8 cellular contexts compared by ENCODE assay signal in genomic region chr12:48852734-48853168, GRCh38. TPM values are rescaled to one million over a fixed set of nuclear protein-coding genes. Genes with fewer than 3 reads are reported as not detected.
DNase-seq lines count a peak whose midpoint lies in the region; ATAC-seq lines count a peak whose summit lies in the region.

No MANE protein-coding gene starts in this region.

- peak overlapping the region; percentile 98 for H3K4me3 Mint-ChIP-seq in activated CD8-positive, alpha-beta T cell treated with anti-CD3 and anti-CD28 coated beads, Interleukin-2, amount 10 ng/mL, durations not matched to agents 7 days and 5 days

- ATAC-seq in Right ventricle myocardium superior (ENCODE audit: poor library complexity) (peak; percentile 10), left ventricle myocardium superior (no peak), GM21367 (IDR thresholded peaks at IDR 0.05; ENCODE audit: unreplicated experiment) (no peak)
- no peak for ATAC-seq in activated CD8-positive, alpha-beta T cell treated with anti-CD3 and anti-CD28 coated beads, Interleukin-2, amount 10 ng/mL, durations not matched to agents 7 days and 5 days

- H3K4me3 ChIP-seq in iPS-20b (ENCODE audit: low read length): peak overlapping the region; percentile 77

- H3K27ac ChIP-seq in iPS-20b (ENCODE audit: low read length) (no peak overlapping the region), temporal lobe (ENCODE audit: low read depth, low read length) (peak overlapping the region; percentile 41)

- no peaks in the 10 kb centered on the region for H3K27me3 ChIP-seq in iPS-20b (ENCODE audit: insufficient read depth, low read length)

- H3K9ac ChIP-seq in iPS-20b (ENCODE audit: low read depth, low read length): peak overlapping the region; percentile 75; the same call in 1 of the 2 replicates

- H3K36me3 ChIP-seq in iPS-20b (ENCODE audit: insufficient read depth, low read depth, low read length): peaks cover 7% of the 10 kb centered on the region

- POLR2A ChIA-PET in activated CD8-positive, alpha-beta T cell treated with anti-CD3 and anti-CD28 coated beads, Interleukin-2, amount 10 ng/mL, durations not matched to agents 7 days and 5 days (lab: Charles Lee): interaction anchor here (0.8 to 3.3 kb wide), 22 partner anchors 13 to 279 kb away, joined by 3 to 43 read pairs (median 5); partner anchors contain the start of genes ARF3, FKBP11, PRKAG1 and RND1

- peaks cover 9% of the 10 kb centered on the region; the same call in 1 of the 2 replicates for H3K4me1 ChIP-seq in iPS-20b (ENCODE audit: insufficient read depth, low read length)

- intact Hi-C loops in Right ventricle myocardium superior (cut with DNase I): loop anchor here (2.0 to 10.0 kb wide), 3 partner anchors 38 to 145 kb away; partner anchors contain the start of gene DDN
- intact Hi-C loops in left ventricle myocardium superior (cut with micrococcal nuclease): loop anchor here (2.0 kb wide), 1 partner anchor 38 kb away; no protein-coding TSS in a partner anchor

- CTCF ChIA-PET in activated CD8-positive, alpha-beta T cell treated with anti-CD3 and anti-CD28 coated beads, Interleukin-2, amount 10 ng/mL, durations not matched to agents 7 days and 5 days (lab: Charles Lee): interaction anchor here (0.6 to 10.5 kb wide), 56 partner anchors 12 to 335 kb away, joined by 3 to 260 read pairs (median 5); partner anchors contain the start of genes ARF3, CACNB3, DDN and FKBP11

- H3K27ac Mint-ChIP-seq in activated CD8-positive, alpha-beta T cell treated with anti-CD3 and anti-CD28 coated beads, Interleukin-2, amount 10 ng/mL, durations not matched to agents 7 days and 5 days: peak overlapping the region; percentile 98

- H3K27me3 Mint-ChIP-seq in activated CD8-positive, alpha-beta T cell treated with anti-CD3 and anti-CD28 coated beads, Interleukin-2, amount 10 ng/mL, durations not matched to agents 7 days and 5 days (ENCODE audit: low read depth): no peaks in the 10 kb centered on the region

- DNase-seq in Right ventricle myocardium superior (no peak), left ventricle myocardium superior (no peak), NCI-H1417 treated with DMSO at 0.1 percent for 48 hours (lab: John Stamatoyannopoulos, UW) (no peak), GM19240 (ENCODE audit: insufficient read length, low spot score) (no peak)
- DNase-seq in activated CD8-positive, alpha-beta T cell treated with anti-CD3 and anti-CD28 coated beads, Interleukin-2, amount 10 ng/mL, durations not matched to agents 7 days and 5 days: no peak

- H3K4me1 Mint-ChIP-seq in activated CD8-positive, alpha-beta T cell treated with anti-CD3 and anti-CD28 coated beads, Interleukin-2, amount 10 ng/mL, durations not matched to agents 7 days and 5 days (ENCODE audit: low read depth): peaks cover 31% of the 10 kb centered on the region

- peaks cover 24% of the 10 kb centered on the region for H3K36me3 Mint-ChIP-seq in activated CD8-positive, alpha-beta T cell treated with anti-CD3 and anti-CD28 coated beads, Interleukin-2, amount 10 ng/mL, durations not matched to agents 7 days and 5 days (ENCODE audit: low read depth)

- H3K9me3 ChIP-seq in iPS-20b (ENCODE audit: insufficient read depth, low read depth, low read length): no peaks in the 10 kb centered on the region

- no peaks in the 10 kb centered on the region for H3K9me3 Mint-ChIP-seq in activated CD8-positive, alpha-beta T cell treated with anti-CD3 and anti-CD28 coated beads, Interleukin-2, amount 10 ng/mL, durations not matched to agents 7 days and 5 days (ENCODE audit: insufficient read depth)

RNA-seq across cellular contexts. Expression of gene DDX23, which starts 0.8 kb away (rescaled TPM):
- total RNA-seq in Right ventricle myocardium superior (32.4 TPM), left ventricle myocardium superior (36.4 TPM), temporal lobe (53.1 TPM)
- 100 to 1,000 TPM; 127 to 154 TPM for total RNA-seq in activated CD8-positive, alpha-beta T cell treated with anti-CD3 and anti-CD28 coated beads, Interleukin-2, amount 10 ng/mL, durations not matched to agents 7 days and 5 days

RNA-seq across cellular contexts. Expression of gene RND1, which starts 12.9 kb away (rescaled TPM):
- total RNA-seq in Right ventricle myocardium superior (0.11 TPM), left ventricle myocardium superior (0.27 TPM), temporal lobe (27.5 TPM)
- 1 to 10 TPM; 1.4 to 2.5 TPM for total RNA-seq in activated CD8-positive, alpha-beta T cell treated with anti-CD3 and anti-CD28 coated beads, Interleukin-2, amount 10 ng/mL, durations not matched to agents 7 days and 5 days

RNA-seq across cellular contexts. Expression of gene CACNB3, which starts 34.5 kb away (rescaled TPM):
- total RNA-seq in Right ventricle myocardium superior: 5.9 TPM
- total RNA-seq in left ventricle myocardium superior: 4.4 TPM
- 10 to 100 TPM; 10.5 to 13.1 TPM for total RNA-seq in activated CD8-positive, alpha-beta T cell treated with anti-CD3 and anti-CD28 coated beads, Interleukin-2, amount 10 ng/mL, durations not matched to agents 7 days and 5 days
- total RNA-seq in temporal lobe: 42.8 TPM
